In the genomic region with DNA sequence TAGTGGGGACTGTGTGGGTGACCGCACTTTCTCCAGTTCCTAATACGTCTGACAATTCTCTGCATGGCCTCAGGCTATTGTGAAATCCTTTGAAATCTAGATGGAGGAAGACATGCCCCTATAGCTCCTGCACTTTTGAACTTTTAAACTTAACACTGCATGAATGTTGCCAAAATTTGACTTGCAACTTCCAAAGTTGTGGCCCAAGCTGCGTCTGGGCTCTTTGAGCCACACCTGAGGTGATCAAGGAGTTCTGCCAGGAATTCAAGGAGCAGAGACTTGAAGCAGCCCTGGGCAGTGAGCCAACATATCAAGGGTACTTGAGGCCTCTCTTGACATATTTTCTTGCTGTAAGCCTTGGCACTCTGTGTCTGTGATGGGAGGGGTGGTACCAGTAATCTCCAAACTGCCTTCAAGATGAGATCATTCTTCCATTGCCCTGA, we compare ENCODE assay signal across 15 cellular contexts.
A peak's percentile ranks its signal among the peaks of the same experiment; 100 is the strongest.
DNase-seq lines count a peak whose midpoint lies in the region; TF ChIP-seq lines count a peak whose summit lies in the region.
"Had no signal": no experiment of that assay in that cellular context is flagged by ENCODE, and none has a peak within 500 bp of the region (broad histone marks: within the 10 kb centered on the region; RNA-seq: fewer than 3 reads in every experiment).

No MANE protein-coding gene starts in this region.

- no peak for TF ChIP-seq CTCF in astrocyte of the spinal cord (IDR thresholded peaks at IDR 0.05; ENCODE audit: low read depth, low read length)
- no peak for TF ChIP-seq CTCF in retinal pigment epithelial cell (conservative IDR thresholded peaks at IDR 0.05; ENCODE audit: low read depth, low read length)

- in situ Hi-C loops in astrocyte of the spinal cord (cut with HindIII; ENCODE audit: low sequenced_read_pairs), result no loop called here

- H3K27ac ChIP-seq in substantia nigra (ENCODE audit: low read depth, low read length, poor library complexity, severe bottlenecking), result no peak overlapping the region
- H3K27ac ChIP-seq: 22Rv1, SJSA1, testis had no signal

- DNase-seq in DMS53 (lab: John Stamatoyannopoulos, UW) (peak; percentile 60), DMS53 treated with DMSO at 0.1 percent for 48 hours (lab: John Stamatoyannopoulos, UW; ENCODE audit: unreplicated experiment) (no peak), NCI-H510A treated with DMSO at 0.1 percent for 48 hours (lab: John Stamatoyannopoulos, UW) (peak; percentile 40), astrocyte of the spinal cord (ENCODE audit: low read depth, low spot score) (peak; percentile 41), retinal pigment epithelial cell (ENCODE audit: low read depth) (peak; percentile 82), substantia nigra (lab: John Stamatoyannopoulos, UW) (no peak), AML-193 (lab: John Stamatoyannopoulos, UW) (no peak)
- DNase-seq in stimulated activated CD4-positive, alpha-beta T cell treated with anti-CD3 and anti-CD28 coated beads, Interleukin-2, amount 100 ng/mL, for 24 hours, result no peak
- DNase-seq: activated naive CD4-positive, alpha-beta T cell treated with Interleukin-2 at 50 U/mL for 16 hours; Kasumi-1; left ventricle myocardium superior; NCI-H2107; testis had no signal

- H3K4me3 ChIP-seq in astrocyte of the spinal cord (ENCODE audit: low read depth, low read length) (no peak overlapping the region), retinal pigment epithelial cell (ENCODE audit: low read length) (no peak overlapping the region)
- H3K4me3 ChIP-seq: SJSA1, testis had no signal

Comparison
In these comparisons a context has a peak if more than half of its experiments do, and no peak if none do; other contexts are left out.
1. DNase-seq: peak in DMS53 (single experiment), NCI-H510A treated with DMSO at 0.1 percent for 48 hours (single experiment), astrocyte of the spinal cord (single experiment) and retinal pigment epithelial cell (single experiment); none in DMS53 treated with DMSO at 0.1 percent for 48 hours (single experiment), substantia nigra (0 of 49), AML-193 (0 of 2) and stimulated activated CD4-positive, alpha-beta T cell treated with anti-CD3 and anti-CD28 coated beads, Interleukin-2, amount 100 ng/mL, for 24 hours (0 of 2).